18 cellular contexts compared by ENCODE assay signal in the genomic region with DNA sequence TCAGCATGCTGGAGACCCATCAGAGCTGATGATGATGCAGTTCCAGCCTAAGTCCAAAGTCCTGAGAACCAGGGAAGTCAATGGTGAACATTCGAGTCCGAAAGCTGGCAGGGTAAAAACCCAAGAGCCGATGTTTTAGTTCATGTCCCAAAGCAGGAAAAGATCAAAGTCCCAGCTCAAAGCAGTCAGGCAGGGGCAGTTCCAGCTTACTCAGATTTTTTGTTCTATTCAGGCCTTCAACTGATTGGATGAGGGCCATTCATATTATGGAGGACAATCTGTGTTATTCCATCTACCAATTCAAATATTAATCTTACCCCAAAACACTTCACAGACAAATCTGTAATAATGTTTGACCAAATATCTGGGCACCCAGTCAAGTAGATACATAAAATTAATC. TPM values are rescaled to one million over a fixed set of nuclear protein-coding genes. Genes with fewer than 3 reads are reported as not detected.
DNase-seq lines count a peak whose midpoint lies in the region; TF ChIP-seq lines count a peak whose summit lies in the region.
"Had no signal": no experiment of that assay in that cellular context is flagged by ENCODE, and none has a peak within 500 bp of the region (broad histone marks: within the 10 kb centered on the region; RNA-seq: fewer than 3 reads in every experiment).

No MANE protein-coding gene starts in this region.

- H3K27ac ChIP-seq in stomach: peak overlapping the region in 1 of 5 donors; percentile 68
- H3K27ac ChIP-seq in left ventricle myocardium inferior (replicated peaks): no peak overlapping the region
- H3K27ac ChIP-seq: 22Rv1, BLaER1, C4-2B had no signal

- DNase-seq in NCI-H446 treated with DMSO at 0.1 percent for 48 hours (lab: John Stamatoyannopoulos, UW) (peak; percentile 45), NCI-H446 (lab: John Stamatoyannopoulos, UW) (no peak), mucosa of gallbladder (ENCODE audit: low spot score) (peak; percentile 21), stomach (peak; percentile 29), left ventricle myocardium inferior (no peak), COLO829 (ENCODE audit: low spot score) (no peak)
- DNase-seq: CD4-positive, CD25-positive, alpha-beta regulatory T cell; CD8-positive, alpha-beta T cell; DMS 273 treated with DMSO at 0.1 percent for 48 hours; DMS79; EL; GDM1; H9 had no signal

- H3K36me3 ChIP-seq in stomach: no peaks in the 10 kb centered on the region
- no peaks in the 10 kb centered on the region for H3K36me3 ChIP-seq in left ventricle myocardium inferior
- H3K36me3 ChIP-seq: BLaER1 had no signal

- H3K4me3 ChIP-seq in stomach (no peak overlapping the region), left ventricle myocardium inferior (no peak overlapping the region)
- H3K4me3 ChIP-seq: BLaER1, GM12878, GM23338 had no signal

- 31 to 53% (median 49%) methylated on average over 3 of the region's 3 CpGs for WGBS in stomach, 5 donors

- no peak for TF ChIP-seq CTCF in stomach (IDR thresholded peaks at IDR 0.05)
- TF ChIP-seq CTCF in left ventricle myocardium inferior (IDR thresholded peaks at IDR 0.05; ENCODE audit: borderline replicate concordance): no peak

- intact Hi-C loops in stomach (cut with DNase I; ENCODE audit: low total_unique reads) (no loop called here), left ventricle myocardium inferior (cut with micrococcal nuclease) (no loop called here)

- H3K4me1 ChIP-seq in stomach (peaks cover 0 to 3% (median 0%) of the 10 kb centered on the region in 4 donors), left ventricle myocardium inferior (no peaks in the 10 kb centered on the region)
- H3K4me1 ChIP-seq: BLaER1 had no signal

- H3K9me3 ChIP-seq in stomach: no peaks in the 10 kb centered on the region
- peaks cover 10% of the 10 kb centered on the region for H3K9me3 ChIP-seq in left ventricle myocardium inferior (replicated peaks)
- H3K9me3 ChIP-seq: BLaER1 had no signal

- H3K27me3 ChIP-seq in stomach (no peaks in the 10 kb centered on the region), left ventricle myocardium inferior (ENCODE audit: low read depth) (no peaks in the 10 kb centered on the region)
- H3K27me3 ChIP-seq: BLaER1 had no signal

- no peak for TF ChIP-seq EP300 in stomach (IDR thresholded peaks at IDR 0.05)

- no peak for TF ChIP-seq POLR2A in stomach (IDR thresholded peaks at IDR 0.05)

RNA-seq across cellular contexts. Expression of a gene that starts 38.3 kb away (rescaled TPM):
- total RNA-seq in mucosa of gallbladder: 12.7 TPM
- 10 to 100 TPM in 1 of 5 donors, 1 to 10 TPM in 4; 3.5 to 23.9 (median 6.2) TPM for total RNA-seq in stomach
- polyA plus RNA-seq in stomach: under 1 TPM; 0.78 to 0.93 (median 0.92) TPM
- 1.6 TPM for total RNA-seq in left ventricle myocardium inferior
- polyA plus RNA-seq: GM12878 had no signal

Comparison
In these comparisons a context has a peak if more than half of its experiments do, and no peak if none do; other contexts are left out.
1. DNase-seq: peak in NCI-H446 treated with DMSO at 0.1 percent for 48 hours (single experiment), mucosa of gallbladder (single experiment) and stomach (single experiment); none in NCI-H446 (0 of 2), left ventricle myocardium inferior (single experiment) and COLO829 (single experiment).